Comparison of ENCODE assay signal across 8 cellular contexts in the genomic region with DNA sequence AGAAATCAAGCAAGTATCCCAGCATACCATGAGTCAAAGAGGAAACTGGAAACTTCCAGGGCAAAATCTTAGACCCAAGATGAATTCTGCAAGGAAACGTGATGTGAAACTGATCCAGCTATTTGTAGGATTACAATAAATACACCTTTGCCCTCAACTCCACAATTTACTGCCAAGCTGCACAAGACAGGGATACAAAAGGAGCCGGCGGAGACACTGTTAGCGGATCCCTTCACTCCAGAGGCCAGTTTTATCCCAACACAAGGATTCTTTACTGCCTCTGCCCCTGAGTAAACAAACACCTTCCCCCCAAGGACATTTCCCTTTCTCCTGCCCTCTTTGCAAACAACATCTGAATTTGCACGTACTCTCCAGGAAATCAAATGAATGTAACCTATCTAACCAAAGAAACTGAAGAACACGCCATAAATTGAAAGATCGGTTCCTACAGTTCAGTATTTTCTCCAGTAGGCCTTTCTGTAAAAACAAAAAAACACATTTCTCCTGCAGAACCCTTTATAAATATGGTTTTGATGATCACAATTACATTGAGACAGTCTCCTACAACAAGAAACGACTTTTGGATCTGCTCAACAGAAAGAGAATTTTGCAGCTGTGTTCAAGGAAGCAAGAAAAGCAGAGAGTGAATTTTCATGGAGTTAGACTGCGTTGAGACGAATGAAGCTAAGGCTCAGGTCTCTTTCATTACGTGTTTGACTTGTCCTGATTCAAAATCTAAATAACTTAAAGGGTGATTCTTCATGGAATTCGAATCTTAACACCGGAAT. TPM values are rescaled to one million over a fixed set of nuclear protein-coding genes. Genes with fewer than 3 reads are reported as not detected.
DNase-seq lines count a peak whose midpoint lies in the region; ATAC-seq and TF ChIP-seq lines count a peak whose summit lies in the region.

No MANE protein-coding gene starts in this region.

- no TSS peak for BruUV-seq in OCI-LY7 (replicated peaks; lab: Mats Ljungman, UMichigan)

- CTCF ChIA-PET in OCI-LY7 (lab: Charles Lee; ENCODE audit: unreplicated experiment): no interaction called here

- H3K4me2 ChIP-seq in OCI-LY7 (ENCODE audit: low read length): peak overlapping the region; percentile 81

- H3K9me2 ChIP-seq in OCI-LY7 (ENCODE audit: insufficient read depth, low read length): no peaks in the 10 kb centered on the region

- no peaks in the 10 kb centered on the region for H3K79me2 ChIP-seq in OCI-LY7 (ENCODE audit: insufficient read depth, low read depth, low read length)

- TF ChIP-seq CTCF in OCI-LY7 (conservative IDR thresholded peaks at IDR 0.05; ENCODE audit: low read length): no peak

- H3K27me3 Mint-ChIP-seq in activated T-cell treated with anti-CD3 and anti-CD28 coated beads, Interleukin-2, amount 50 U/mL, for 72 hours (ENCODE audit: low read depth): peaks cover 75% of the 10 kb centered on the region

- H3K4me3 Mint-ChIP-seq in activated T-cell treated with anti-CD3 and anti-CD28 coated beads, Interleukin-2, amount 50 U/mL, for 72 hours: peak overlapping the region; percentile 78
- peak overlapping the region; percentile 53 for H3K4me3 Mint-ChIP-seq in stimulated activated effector memory CD8-positive, alpha-beta T cell treated with anti-CD3 and anti-CD28 coated beads, Interleukin-12 subunit alpha, Interleukin-12 subunit beta, amount 100 ng/mL, for 72 hours

- H3K27ac ChIP-seq in OCI-LY7 (ENCODE audit: low read depth, low read length, poor library complexity, severe bottlenecking): no peak overlapping the region

- H3K4me3 ChIP-seq in OCI-LY7 (ENCODE audit: low read depth, low read length, poor library complexity, severe bottlenecking) (peak overlapping the region; percentile 64), iPS-11a (ENCODE audit: low read depth, low read length) (peak overlapping the region; percentile 24)

- peak overlapping the region; percentile 61 for H3K27ac Mint-ChIP-seq in activated T-cell treated with anti-CD3 and anti-CD28 coated beads, Interleukin-2, amount 50 U/mL, for 72 hours
- no peak overlapping the region for H3K27ac Mint-ChIP-seq in stimulated activated effector memory CD8-positive, alpha-beta T cell treated with anti-CD3 and anti-CD28 coated beads, Interleukin-12 subunit alpha, Interleukin-12 subunit beta, amount 100 ng/mL, for 72 hours

- no peak for DNase-seq in activated T-cell treated with anti-CD3 and anti-CD28 coated beads, Interleukin-2, amount 50 U/mL, for 72 hours
- DNase-seq in activated T-cell treated with anti-CD3 and anti-CD28 coated beads, Interleukin-2, amount 50 U/mL, for 48 hours: no peak
- DNase-seq in OCI-LY7 (ENCODE audit: low spot score): no peak
- DNase-seq in stimulated activated effector memory CD8-positive, alpha-beta T cell treated with anti-CD3 and anti-CD28 coated beads, Interleukin-12 subunit alpha, Interleukin-12 subunit beta, amount 100 ng/mL, for 72 hours (ENCODE audit: low spot score in 2 of 2): no peak
- no peak for DNase-seq in NCI-H345 (lab: John Stamatoyannopoulos, UW)
- DNase-seq in NCI-H1105 treated with DMSO at 0.1 percent for 48 hours (lab: John Stamatoyannopoulos, UW): no peak

- H3K9me3 Mint-ChIP-seq in activated T-cell treated with anti-CD3 and anti-CD28 coated beads, Interleukin-2, amount 50 U/mL, for 72 hours: no peaks in the 10 kb centered on the region
- H3K9me3 Mint-ChIP-seq in stimulated activated effector memory CD8-positive, alpha-beta T cell treated with anti-CD3 and anti-CD28 coated beads, Interleukin-12 subunit alpha, Interleukin-12 subunit beta, amount 100 ng/mL, for 72 hours: no peaks in the 10 kb centered on the region

- peaks cover 36% of the 10 kb centered on the region for H3K4me1 Mint-ChIP-seq in activated T-cell treated with anti-CD3 and anti-CD28 coated beads, Interleukin-2, amount 50 U/mL, for 72 hours (ENCODE audit: low read depth)
- H3K4me1 Mint-ChIP-seq in stimulated activated effector memory CD8-positive, alpha-beta T cell treated with anti-CD3 and anti-CD28 coated beads, Interleukin-12 subunit alpha, Interleukin-12 subunit beta, amount 100 ng/mL, for 72 hours: peaks cover 6% of the 10 kb centered on the region

- peaks cover 10% of the 10 kb centered on the region for H3K36me3 ChIP-seq in OCI-LY7 (ENCODE audit: insufficient read depth, low read length)

- H4K20me1 ChIP-seq in OCI-LY7 (ENCODE audit: insufficient read depth, low read length): peaks cover 10% of the 10 kb centered on the region; the same call in 1 of the 2 replicates

- no peaks in the 10 kb centered on the region for H3K9me3 ChIP-seq in OCI-LY7 (ENCODE audit: low read length)

- intact Hi-C loops in OCI-LY7 (cut with micrococcal nuclease; ENCODE audit: unreplicated experiment): loop anchor here (5.0 kb wide), 1 partner anchor 34 kb away; no protein-coding TSS in a partner anchor

- H3K36me3 Mint-ChIP-seq in activated T-cell treated with anti-CD3 and anti-CD28 coated beads, Interleukin-2, amount 50 U/mL, for 72 hours (ENCODE audit: insufficient read depth in 2 of 2): peaks cover 0 to 3% of the 10 kb centered on the region in 2 donors
- peaks cover 7% of the 10 kb centered on the region for H3K36me3 Mint-ChIP-seq in stimulated activated effector memory CD8-positive, alpha-beta T cell treated with anti-CD3 and anti-CD28 coated beads, Interleukin-12 subunit alpha, Interleukin-12 subunit beta, amount 100 ng/mL, for 72 hours

- H3K4me1 ChIP-seq in OCI-LY7 (ENCODE audit: insufficient read depth, low read length, poor library complexity, severe bottlenecking): peaks cover 30% of the 10 kb centered on the region

- H2AFZ ChIP-seq in OCI-LY7 (ENCODE audit: low read length): no peak overlapping the region; the same call in 1 of the 2 replicates

- no peak for ATAC-seq in activated T-cell treated with anti-CD3 and anti-CD28 coated beads, Interleukin-2, amount 50 U/mL, for 72 hours (replicated peaks in 1 of 2)
- ATAC-seq in stimulated activated effector memory CD8-positive, alpha-beta T cell treated with anti-CD3 and anti-CD28 coated beads, Interleukin-12 subunit alpha, Interleukin-12 subunit beta, amount 100 ng/mL, for 72 hours: no peak
- no peak for ATAC-seq in HG02884 (IDR thresholded peaks at IDR 0.05; ENCODE audit: unreplicated experiment)

- POLR2A ChIA-PET in OCI-LY7 (lab: Charles Lee): interaction anchor here (0.7 kb wide), 1 partner anchor 19 kb away, joined by 3 read pairs; no protein-coding TSS in a partner anchor

RNA-seq across cellular contexts. Expression of a gene that starts 1.4 kb away (rescaled TPM):
- 1 to 10 TPM; 2.4 to 5.6 TPM for total RNA-seq in activated T-cell treated with anti-CD3 and anti-CD28 coated beads, Interleukin-2, amount 50 U/mL, for 72 hours
- 29.9 and 31.5 TPM in 2 replicates for total RNA-seq in OCI-LY7 (2014; rRNA removed; shearing (Covaris generic))
- total RNA-seq in OCI-LY7 (2022): 27.9 and 31.2 TPM in 2 replicates

RNA-seq across cellular contexts. Expression of a gene that starts 20.3 kb away (rescaled TPM):
- 1 to 10 TPM; 6.0 to 7.2 TPM for total RNA-seq in activated T-cell treated with anti-CD3 and anti-CD28 coated beads, Interleukin-2, amount 50 U/mL, for 72 hours
- 7.5 and 11.7 TPM in 2 replicates for total RNA-seq in OCI-LY7 (2014; rRNA removed; shearing (Covaris generic))
- total RNA-seq in OCI-LY7 (2022): 13.9 and 16.3 TPM in 2 replicates

RNA-seq across cellular contexts. Expression of a gene that starts 45.8 kb away (rescaled TPM):
- total RNA-seq in activated T-cell treated with anti-CD3 and anti-CD28 coated beads, Interleukin-2, amount 50 U/mL, for 72 hours: not detected
- 0.28 and 0.93 TPM in 2 replicates for total RNA-seq in OCI-LY7 (2014; rRNA removed; shearing (Covaris generic))
- total RNA-seq in OCI-LY7 (2022): 0.42 and 0.53 TPM in 2 replicates

Comparison
In these comparisons a context has a peak if more than half of its experiments do, and no peak if none do; other contexts are left out.
1. RNA of a gene that starts 1.4 kb away (total RNA-seq): 27.9 to 31.5 TPM in OCI-LY7; 2.4 to 5.6 TPM in activated T-cell treated with anti-CD3 and anti-CD28 coated beads, Interleukin-2, amount 50 U/mL, for 72 hours; every median in the first group is over 4 times any median in the second.